ENCODE assay signal across 28 cellular contexts in the genomic region with DNA sequence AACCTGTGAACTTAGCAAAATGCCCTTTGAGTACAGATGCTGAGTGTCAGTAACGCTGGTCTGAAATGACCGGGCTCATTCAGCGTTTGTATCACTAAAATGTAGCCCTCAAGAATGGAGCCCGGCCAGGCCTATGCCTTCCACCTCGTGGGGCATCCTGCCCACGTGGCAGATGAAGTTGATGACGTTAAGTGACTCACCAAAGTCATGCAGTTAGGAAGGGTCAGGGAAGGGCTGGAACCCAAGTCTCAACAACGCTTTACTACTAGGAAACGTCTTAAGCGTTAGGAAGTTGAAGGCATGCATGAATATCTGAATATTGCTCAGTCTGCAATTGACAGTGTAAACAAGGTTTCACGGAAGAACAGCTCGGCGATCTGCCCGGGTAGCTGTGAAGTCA. TPM values are rescaled to one million over a fixed set of nuclear protein-coding genes. Genes with fewer than 3 reads are reported as not detected.
DNase-seq lines count a peak whose midpoint lies in the region; ATAC-seq, FAIRE-seq and TF ChIP-seq lines count a peak whose summit lies in the region.
"Had no signal": no experiment of that assay in that cellular context is flagged by ENCODE, and none has a peak within 500 bp of the region (broad histone marks: within the 10 kb centered on the region; RNA-seq: fewer than 3 reads in every experiment).

No MANE protein-coding gene starts in this region.

- no peak overlapping the region for H3K4me3 ChIP-seq in BLaER1 treated with 17β-estradiol and CSF1 and Interleukin-3, amounts not matched to agents 10 nM and 100 nM
- H3K4me3 ChIP-seq in K562 (no peak overlapping the region), neural progenitor cell (no peak overlapping the region)
- H3K4me3 ChIP-seq: PC-9, SJSA1 had no signal

- peak overlapping the region; percentile 69 for H2AFZ ChIP-seq in K562 (ENCODE audit: low read depth, low read length)
- peak overlapping the region; percentile 63 for H2AFZ ChIP-seq in neural progenitor cell (replicated peaks)
- H2AFZ ChIP-seq: PC-9 had no signal

- H3K27ac Mint-ChIP-seq in neural progenitor cell, result no peak overlapping the region
- H3K27ac Mint-ChIP-seq: CD8-positive, alpha-beta memory T cell had no signal

- H3K9me3 Mint-ChIP-seq in neural progenitor cell, result no peaks in the 10 kb centered on the region
- H3K9me3 Mint-ChIP-seq: CD8-positive, alpha-beta memory T cell had no signal

- H3K79me2 ChIP-seq in K562 (ENCODE audit: control insufficient read depth, insufficient read depth, low read length), result no peaks in the 10 kb centered on the region
- H3K79me2 ChIP-seq in neural progenitor cell (ENCODE audit: low read depth), result no peaks in the 10 kb centered on the region

- H3K36me3 ChIP-seq in BLaER1 treated with 17β-estradiol and CSF1 and Interleukin-3, amounts not matched to agents 10 nM and 100 nM, result no peaks in the 10 kb centered on the region
- H3K36me3 ChIP-seq in K562 (ENCODE audit: control insufficient read depth, insufficient read depth, low read length), result no peaks in the 10 kb centered on the region
- H3K36me3 ChIP-seq in neural progenitor cell, result no peaks in the 10 kb centered on the region
- H3K36me3 ChIP-seq: SJSA1 had no signal

- H3K4me1 ChIP-seq in BLaER1 treated with 17β-estradiol and CSF1 and Interleukin-3, amounts not matched to agents 10 nM and 100 nM, result peaks cover 0 to 17% (median 12%) of the 10 kb centered on the region in 10 experiments; a peak in 16 of 20 replicates
- H3K4me1 ChIP-seq in K562 (replicated peaks in 1 of 2; ENCODE audit: control insufficient read depth in 2 of 2, insufficient read depth in 2 of 2, low read length in 2 of 2), result peaks cover 9 to 15% of the 10 kb centered on the region in 2 experiments; a peak in 4 of 5 replicates
- peaks cover 10% of the 10 kb centered on the region for H3K4me1 ChIP-seq in neural progenitor cell
- H3K4me1 ChIP-seq: SJSA1 had no signal

- no peaks in the 10 kb centered on the region for H3K9me3 ChIP-seq in BLaER1 treated with 17β-estradiol and CSF1 and Interleukin-3, amounts not matched to agents 10 nM and 100 nM (replicated peaks in 1 of 11)
- no peaks in the 10 kb centered on the region for H3K9me3 ChIP-seq in K562 (replicated peaks; ENCODE audit: control insufficient read depth, insufficient read depth, low read depth, low read length)
- no peaks in the 10 kb centered on the region for H3K9me3 ChIP-seq in neural progenitor cell (ENCODE audit: low read depth)
- H3K9me3 ChIP-seq: SJSA1 had no signal

- H3K4me1 Mint-ChIP-seq in neural progenitor cell, result peaks cover 7% of the 10 kb centered on the region
- H3K4me1 Mint-ChIP-seq: CD8-positive, alpha-beta memory T cell had no signal

- H3K9ac ChIP-seq in BLaER1 treated with 17β-estradiol and CSF1 and Interleukin-3, amounts not matched to agents 10 nM and 100 nM, result peak overlapping the region in 1 of 11 experiments; percentile 43; a peak in 3 of 22 replicates
- no peak overlapping the region for H3K9ac ChIP-seq in K562 (ENCODE audit: insufficient read depth in 1 of 2, low read depth in 2 of 2, low read length in 2 of 2)
- no peak overlapping the region for H3K9ac ChIP-seq in neural progenitor cell

- ATAC-seq in K562, result no peak; the same call in 1 of the 3 replicates
- no peak for ATAC-seq in HG02840 (IDR thresholded peaks at IDR 0.05; ENCODE audit: low FRiP score, unreplicated experiment)

- in situ Hi-C loops in K562 (cut with MboI), result no loop called here

- no TSS peak for BruUV-seq in K562 (replicated peaks; lab: Mats Ljungman, UMichigan)

- FAIRE-seq in K562 (lab: Jason Lieb, UNC), result peak; percentile 59
- FAIRE-seq: GM18507, HTR-8/SVneo had no signal

- H3K36me3 Mint-ChIP-seq in neural progenitor cell, result no peaks in the 10 kb centered on the region
- H3K36me3 Mint-ChIP-seq: CD8-positive, alpha-beta memory T cell had no signal

- peak overlapping the region in 6 of 11 experiments; percentile 62 to 81 (median 74); a peak in 11 of 22 replicates for H3K4me2 ChIP-seq in BLaER1 treated with 17β-estradiol and CSF1 and Interleukin-3, amounts not matched to agents 10 nM and 100 nM
- H3K4me2 ChIP-seq in K562 (ENCODE audit: insufficient read depth, low read length), result peak overlapping the region; percentile 7; the same call in 1 of the 2 replicates
- H3K4me2 ChIP-seq in neural progenitor cell, result no peak overlapping the region
- H3K4me2 ChIP-seq: PC-9 had no signal

- no peaks in the 10 kb centered on the region for H4K20me1 ChIP-seq in BLaER1 treated with 17β-estradiol and CSF1 and Interleukin-3, amounts not matched to agents 10 nM and 100 nM
- H4K20me1 ChIP-seq in K562 (replicated peaks; ENCODE audit: control insufficient read depth, insufficient read depth, low read length) (no peaks in the 10 kb centered on the region), neural progenitor cell (ENCODE audit: low read depth) (no peaks in the 10 kb centered on the region)

- no peak for TF ChIP-seq EP300 in K562 (IDR thresholded peaks at IDR 0.05; ENCODE audit: low read length)

- no peak for TF ChIP-seq CTCF in K562 (IDR thresholded peaks at IDR 0.05 in 2 of 3, conservative IDR thresholded peaks at IDR 0.05 in 1 of 3; ENCODE audit: insufficient read depth in 2 of 3, low read depth in 1 of 3, low read length in 3 of 3)
- no peak for TF ChIP-seq CTCF in neural progenitor cell (IDR thresholded peaks at IDR 0.05)

- WGBS in K562 (ENCODE audit: insufficient coverage, low coverage, missing lambda C conversion rate), result 14% methylated on average over 14 of the region's 14 CpGs

- TF ChIP-seq RAD21 in K562 (CRISPR knock-in tag; conservative IDR thresholded peaks at IDR 0.05 in 1 of 2, IDR thresholded peaks at IDR 0.05 in 1 of 2), result no peak

- no peak overlapping the region for H3K27ac ChIP-seq in BLaER1 treated with 17β-estradiol and CSF1 and Interleukin-3, amounts not matched to agents 10 nM and 100 nM
- no peak overlapping the region for H3K27ac ChIP-seq in K562 (ENCODE audit: extremely low read depth, low read depth, low read length)
- H3K27ac ChIP-seq in neural progenitor cell, result no peak overlapping the region
- H3K27ac ChIP-seq: PC-9, SJSA1 had no signal

- POLR2A ChIA-PET in K562 (lab: Yijun Ruan, JAX), result interaction anchor here (1.6 kb wide), 1 partner anchor 12 kb away, joined by 7 read pairs; no protein-coding TSS in a partner anchor
- POLR2A ChIA-PET in HEK293T (lab: Yijun Ruan, JAX), result no interaction called here

- no peak for TF ChIP-seq POLR2A in K562 (conservative IDR thresholded peaks at IDR 0.05)

- H3K27me3 Mint-ChIP-seq in neural progenitor cell (ENCODE audit: insufficient read depth, low read depth), result peaks cover 6% of the 10 kb centered on the region

- DNase-seq in M059J (ENCODE audit: low read depth), result peak; percentile 26
- DNase-seq in K562 (ENCODE audit: extremely low read depth in 1 of 4, low spot score in 3 of 4), result peak in 3 of 4 experiments; percentile 29 to 37 (median 35)
- no peak for DNase-seq in neural progenitor cell (ENCODE audit: low spot score)
- DNase-seq in NCI-H2107 treated with DMSO at 0.1 percent for 48 hours (lab: John Stamatoyannopoulos, UW; ENCODE audit: unreplicated experiment), result no peak
- DNase-seq in HEK293T (ENCODE audit: extremely low spot score), result no peak
- DNase-seq: C1 segment of cervical spinal cord; Calu3; CD8-positive, alpha-beta memory T cell; DMS153; DND-41; GOT3; HCEC 1CT; NCI-H1092 treated with DMSO at 0.1 percent for 48 hours; NCI-H1436; NCI-H2081 treated with DMSO at 0.1 percent for 48 hours; NCI-H2171 treated with DMSO at 0.1 percent for 48 hours; NCI-H524; NCI-H82; NK-92 treated with Interleukin-12 subunit alpha and Interleukin-12 subunit beta, amount 100 ng/mL, for 24 hours; PC-9; Right ventricle myocardium superior; RPMI8226; T-helper 2 cell had no signal

- no peak overlapping the region for H3K4me3 Mint-ChIP-seq in neural progenitor cell
- H3K4me3 Mint-ChIP-seq: CD8-positive, alpha-beta memory T cell had no signal

- no peaks in the 10 kb centered on the region for H3F3A ChIP-seq in neural progenitor cell (ENCODE audit: low read depth)

- no peaks in the 10 kb centered on the region for H3K27me3 ChIP-seq in BLaER1 treated with 17β-estradiol and CSF1 and Interleukin-3, amounts not matched to agents 10 nM and 100 nM
- H3K27me3 ChIP-seq in K562 (ENCODE audit: control insufficient read depth in 2 of 2, insufficient read depth in 2 of 2, low read length in 2 of 2) (peaks cover 6 to 27% of the 10 kb centered on the region in 2 experiments; a peak in 3 of 5 replicates), neural progenitor cell (peaks cover 5% of the 10 kb centered on the region)
- H3K27me3 ChIP-seq: SJSA1 had no signal

- CTCF ChIA-PET in K562 (lab: Yijun Ruan, JAX; ENCODE audit: low intra/inter-chr PET ratio), result no interaction called here
- CTCF ChIA-PET in HEK293T (lab: Yijun Ruan, JAX), result no interaction called here

- no peaks in the 10 kb centered on the region for H3K9me1 ChIP-seq in K562 (ENCODE audit: control insufficient read depth, insufficient read depth, low read length)

- intact Hi-C loops in K562 (cut with micrococcal nuclease), result no loop called here

TF ChIP-seq in K562, 482 proteins besides CTCF, POLR2A, EP300 and RAD21 (continues in another document):
- TF ChIP-seq NR3C1 (CRISPR knock-in tag; IDR thresholded peaks at IDR 0.05) (no peak), GATAD2A (IDR thresholded peaks at IDR 0.05) (no peak)

TF ChIP-seq in HEK293T, 16 proteins besides CTCF, POLR2A, EP300 and RAD21:
- TF ChIP-seq CTBP1 (IDR thresholded peaks at IDR 0.05; ENCODE audit: borderline replicate concordance) (no peak), SUZ12 (IDR thresholded peaks at IDR 0.05) (no peak), FOXA1 (IDR thresholded peaks at IDR 0.05) (no peak), L3MBTL2 (conservative IDR thresholded peaks at IDR 0.05) (no peak)

RNA-seq across cellular contexts. Expression of a gene that starts 14.1 kb away (rescaled TPM):
- total RNA-seq in M059J (2014; rRNA removed; shearing (Covaris generic)), result 47.1 and 72.7 TPM in 2 replicates
- 288 and 606 TPM in 2 replicates for total RNA-seq in K562 (2011; cell fraction: chromatin; rRNA removed; ENCODE audit: low replicate concordance)
- 128 and 147 TPM in 2 replicates for total RNA-seq in K562 (2011; cell fraction: nucleolus; rRNA removed)
- total RNA-seq in K562 (2011; cell fraction: nucleoplasm; rRNA removed), result 296 and 333 TPM in 2 replicates
- total RNA-seq in K562 (2014; rRNA removed), result 75.4 and 80.9 TPM in 2 replicates
- total RNA-seq in K562 (2014; rRNA removed; fragmentation: Illumina TruSeq; extraction: Trizol), result 91.7 and 99.0 TPM in 2 replicates
- total RNA-seq in K562 (2015; rRNA removed; fragmentation: Illumina TruSeq; extraction: Trizol), result 75.4 and 84.7 TPM in 2 replicates
- total RNA-seq in K562 (2021), result 76.0 and 76.4 TPM in 2 replicates
- polyA plus RNA-seq in K562 (2011; rRNA removed), result 45.4 and 81.4 TPM in 2 replicates
- 39.7 and 40.3 TPM in 2 replicates for polyA plus RNA-seq in K562 (2011; cell fraction: cytosol; rRNA removed)
- 38.6 and 55.2 TPM in 2 replicates for polyA plus RNA-seq in K562 (2011; cell fraction: nucleus; rRNA removed)
- 38.5 and 40.4 TPM in 2 replicates for polyA plus RNA-seq in K562 (2012)
- polyA plus RNA-seq in K562 (2014; fragmentation: Illumina TruSeq; extraction: Trizol), result 59.8 and 66.9 TPM in 2 replicates
- polyA plus RNA-seq in K562 (2014; fragmentation: Nextera tagmentation; extraction: Ambion mirVana), result 10 to 100 TPM in 1 of 2 experiments, 1 to 10 TPM in 1; 9.6 to 15.3 TPM
- 58.0 and 61.9 TPM in 2 replicates for polyA plus RNA-seq in K562 (2014; rRNA removed)
- 123 and 152 TPM in 2 replicates for polyA minus RNA-seq in K562 (2011; rRNA and poly(A)+ RNA removed)
- 44.5 and 80.8 TPM in 2 replicates for polyA minus RNA-seq in K562 (2011; cell fraction: cytosol; rRNA and poly(A)+ RNA removed)
- 96.0 and 102 TPM in 2 replicates for polyA minus RNA-seq in K562 (2011; cell fraction: nucleus; rRNA and poly(A)+ RNA removed)
- total RNA-seq in neural progenitor cell (ENCODE audit: low replicate concordance), result 59.3 and 65.9 TPM in 2 replicates

Comparison
In these comparisons a context has a peak if more than half of its experiments do, and no peak if none do; other contexts are left out.
1. DNase-seq: peak in M059J (single experiment) and K562 (3 of 4); none in neural progenitor cell (single experiment), NCI-H2107 treated with DMSO at 0.1 percent for 48 hours (single experiment) and HEK293T (single experiment).